Comparison of ENCODE assay signal across 26 cellular contexts in the genomic region with DNA sequence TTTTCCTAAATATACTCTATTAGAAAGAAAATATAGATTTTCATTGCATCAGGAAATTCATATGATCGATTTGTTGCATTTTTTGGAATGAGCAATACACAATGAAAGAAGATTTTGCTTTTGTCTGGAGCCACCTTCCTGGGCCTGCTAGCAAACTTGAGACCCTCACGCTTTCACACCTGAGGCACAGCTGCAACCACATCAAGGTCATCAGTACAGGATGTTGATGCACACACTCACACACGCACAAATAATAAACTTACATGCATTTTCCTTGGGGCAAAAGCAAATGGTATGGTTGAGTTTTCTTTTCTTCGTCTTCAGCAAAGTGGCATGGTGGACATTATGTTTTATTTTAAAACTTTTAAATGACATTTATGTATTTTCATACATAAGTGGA.
DNase-seq lines count a peak whose midpoint lies in the region; ATAC-seq and TF ChIP-seq lines count a peak whose summit lies in the region.
"Had no signal": no experiment of that assay in that cellular context is flagged by ENCODE, and none has a peak within 500 bp of the region (broad histone marks: within the 10 kb centered on the region; RNA-seq: fewer than 3 reads in every experiment).

No MANE protein-coding gene starts in this region.

- DNase-seq in activated naive CD8-positive, alpha-beta T cell treated with anti-CD3 and anti-CD28 coated beads, Interleukin-2, amount 50 U/mL, for 24 hours: no peak
- peak; percentile 42 for DNase-seq in activated CD8-positive, alpha-beta T cell treated with anti-CD3 and anti-CD28 coated beads, Interleukin-2, amount 10 ng/mL, durations not matched to agents 7 days and 5 days
- DNase-seq in stimulated activated effector memory CD8-positive, alpha-beta T cell treated with anti-CD3 and anti-CD28 coated beads, Interleukin-12 subunit alpha, Interleukin-12 subunit beta, amount 100 ng/mL, for 72 hours (ENCODE audit: low spot score in 2 of 2): no peak
- DNase-seq in posterior vena cava (ENCODE audit: low spot score): no peak
- DNase-seq in effector CD4-positive, alpha-beta T cell: no peak
- DNase-seq: activated CD8-positive, alpha-beta memory T cell treated with anti-CD3 and anti-CD28 coated beads for 24 hours; aorta; DMS53; GDM1; left ventricle myocardium superior; natural killer cell; NCI-H1048; NCI-H187; NCI-H526; RPMI8226; stimulated activated CD4-positive, alpha-beta T cell treated with anti-CD3 and anti-CD28 coated beads, Interleukin-4, amount 100 ng/mL, for 24 hours; tibial artery had no signal

- CTCF ChIA-PET in activated CD8-positive, alpha-beta T cell treated with anti-CD3 and anti-CD28 coated beads, Interleukin-2, amount 10 ng/mL, durations not matched to agents 7 days and 5 days (lab: Charles Lee): no interaction called here

- no peaks in the 10 kb centered on the region for H3K27me3 Mint-ChIP-seq in activated naive CD8-positive, alpha-beta T cell
- H3K27me3 Mint-ChIP-seq in activated naive CD8-positive, alpha-beta T cell treated with anti-CD3 and anti-CD28 coated beads, Interleukin-2, amount 50 U/mL, for 24 hours: no peaks in the 10 kb centered on the region
- no peaks in the 10 kb centered on the region for H3K27me3 Mint-ChIP-seq in activated CD8-positive, alpha-beta T cell treated with anti-CD3 and anti-CD28 coated beads, Interleukin-2, amount 10 ng/mL, durations not matched to agents 7 days and 5 days (ENCODE audit: low read depth)
- H3K27me3 Mint-ChIP-seq: dendritic cell treated with granulocyte-macrophage colony-stimulating factor and Interleukin-4, amounts not matched to agents 40 ng/mL and 50 ng/mL, for 4 days; stimulated activated naive CD8-positive, alpha-beta T cell treated with anti-CD3 and anti-CD28 coated beads, Interleukin-15, Interleukin-2, amounts not matched to agents 100 ng/mL and 50 ng/mL, for 24 hours had no signal

- H3K4me3 Mint-ChIP-seq in activated naive CD8-positive, alpha-beta T cell: peak overlapping the region; percentile 9
- no peak overlapping the region for H3K4me3 Mint-ChIP-seq in activated naive CD8-positive, alpha-beta T cell treated with anti-CD3 and anti-CD28 coated beads, Interleukin-2, amount 50 U/mL, for 24 hours
- no peak overlapping the region for H3K4me3 Mint-ChIP-seq in activated CD8-positive, alpha-beta T cell treated with anti-CD3 and anti-CD28 coated beads, Interleukin-2, amount 10 ng/mL, durations not matched to agents 7 days and 5 days
- no peak overlapping the region for H3K4me3 Mint-ChIP-seq in stimulated activated effector memory CD8-positive, alpha-beta T cell treated with anti-CD3 and anti-CD28 coated beads, Interleukin-12 subunit alpha, Interleukin-12 subunit beta, amount 100 ng/mL, for 72 hours
- H3K4me3 Mint-ChIP-seq: dendritic cell treated with granulocyte-macrophage colony-stimulating factor and Interleukin-4, amounts not matched to agents 40 ng/mL and 50 ng/mL, for 4 days; natural killer cell; stimulated activated naive CD8-positive, alpha-beta T cell treated with anti-CD3 and anti-CD28 coated beads, Interleukin-15, Interleukin-2, amounts not matched to agents 100 ng/mL and 50 ng/mL, for 24 hours had no signal

- no peak overlapping the region for H3K4me3 ChIP-seq in OCI-LY1 (ENCODE audit: low read depth, low read length, poor library complexity, severe bottlenecking)
- H3K4me3 ChIP-seq: cardiac muscle cell, gastroesophageal sphincter, tibial artery had no signal

- no peak overlapping the region for H3K9ac ChIP-seq in OCI-LY1 (ENCODE audit: low read length)

- H3K9me3 ChIP-seq in OCI-LY1 (ENCODE audit: low read length): no peaks in the 10 kb centered on the region
- H3K9me3 ChIP-seq: tibial artery had no signal

- H3K27ac ChIP-seq in OCI-LY1 (ENCODE audit: low read depth, low read length, poor library complexity, severe bottlenecking): peak overlapping the region; percentile 64
- H3K27ac ChIP-seq: cardiac muscle cell, gastroesophageal sphincter, HL-60, tibial artery had no signal

- no peaks in the 10 kb centered on the region for H3K9me2 ChIP-seq in OCI-LY1 (ENCODE audit: low read depth, low read length)

- H3K27me3 ChIP-seq in OCI-LY1 (ENCODE audit: insufficient read depth, low read length): no peaks in the 10 kb centered on the region
- H3K27me3 ChIP-seq: cardiac muscle cell, gastroesophageal sphincter, tibial artery had no signal

- no peaks in the 10 kb centered on the region for H3K36me3 ChIP-seq in OCI-LY1 (ENCODE audit: insufficient read depth, low read length)
- H3K36me3 ChIP-seq: cardiac muscle cell, gastroesophageal sphincter, tibial artery had no signal

- no peaks in the 10 kb centered on the region for H3K79me2 ChIP-seq in OCI-LY1 (ENCODE audit: insufficient read depth, low read length)

- no peak overlapping the region for H2AFZ ChIP-seq in OCI-LY1 (ENCODE audit: low read length)

- POLR2A ChIA-PET in activated CD8-positive, alpha-beta T cell treated with anti-CD3 and anti-CD28 coated beads, Interleukin-2, amount 10 ng/mL, durations not matched to agents 7 days and 5 days (lab: Charles Lee): no interaction called here

- no peak for ATAC-seq in activated naive CD8-positive, alpha-beta T cell treated with anti-CD3 and anti-CD28 coated beads, Interleukin-2, amount 50 U/mL, for 24 hours
- no peak for ATAC-seq in activated CD8-positive, alpha-beta T cell treated with anti-CD3 and anti-CD28 coated beads, Interleukin-2, amount 10 ng/mL, durations not matched to agents 7 days and 5 days
- peak; percentile 43 for ATAC-seq in stimulated activated effector memory CD8-positive, alpha-beta T cell treated with anti-CD3 and anti-CD28 coated beads, Interleukin-12 subunit alpha, Interleukin-12 subunit beta, amount 100 ng/mL, for 72 hours
- ATAC-seq: gastroesophageal sphincter, HCT116, HepG2, left ventricle myocardium superior had no signal

- H3F3A ChIP-seq in OCI-LY1 (ENCODE audit: insufficient read depth, low read length): no peaks in the 10 kb centered on the region

- intact Hi-C loops in posterior vena cava (cut with DNase I): no loop called here

- peaks cover 35% of the 10 kb centered on the region for H3K4me1 ChIP-seq in OCI-LY1 (ENCODE audit: insufficient read depth, low read length, severe bottlenecking)
- H3K4me1 ChIP-seq: gastroesophageal sphincter, tibial artery had no signal

- peaks cover 28% of the 10 kb centered on the region for H3K4me1 Mint-ChIP-seq in activated naive CD8-positive, alpha-beta T cell (ENCODE audit: low read depth)
- H3K4me1 Mint-ChIP-seq in activated naive CD8-positive, alpha-beta T cell treated with anti-CD3 and anti-CD28 coated beads, Interleukin-2, amount 50 U/mL, for 24 hours: peaks cover 22% of the 10 kb centered on the region
- peaks cover 17% of the 10 kb centered on the region for H3K4me1 Mint-ChIP-seq in activated CD8-positive, alpha-beta T cell treated with anti-CD3 and anti-CD28 coated beads, Interleukin-2, amount 10 ng/mL, durations not matched to agents 7 days and 5 days (ENCODE audit: low read depth)
- H3K4me1 Mint-ChIP-seq in stimulated activated effector memory CD8-positive, alpha-beta T cell treated with anti-CD3 and anti-CD28 coated beads, Interleukin-12 subunit alpha, Interleukin-12 subunit beta, amount 100 ng/mL, for 72 hours: peaks cover 21% of the 10 kb centered on the region

- H3K9me3 Mint-ChIP-seq in activated naive CD8-positive, alpha-beta T cell (ENCODE audit: low read depth): peaks cover 2% of the 10 kb centered on the region
- peaks cover 18% of the 10 kb centered on the region for H3K9me3 Mint-ChIP-seq in activated naive CD8-positive, alpha-beta T cell treated with anti-CD3 and anti-CD28 coated beads, Interleukin-2, amount 50 U/mL, for 24 hours
- peaks cover 17% of the 10 kb centered on the region for H3K9me3 Mint-ChIP-seq in activated CD8-positive, alpha-beta T cell treated with anti-CD3 and anti-CD28 coated beads, Interleukin-2, amount 10 ng/mL, durations not matched to agents 7 days and 5 days (ENCODE audit: insufficient read depth)
- H3K9me3 Mint-ChIP-seq in stimulated activated effector memory CD8-positive, alpha-beta T cell treated with anti-CD3 and anti-CD28 coated beads, Interleukin-12 subunit alpha, Interleukin-12 subunit beta, amount 100 ng/mL, for 72 hours: no peaks in the 10 kb centered on the region
- H3K9me3 Mint-ChIP-seq: natural killer cell had no signal

- no peaks in the 10 kb centered on the region for H4K20me1 ChIP-seq in OCI-LY1 (ENCODE audit: insufficient read depth, low read length)

- TF ChIP-seq CTCF in OCI-LY1 (IDR thresholded peaks at IDR 0.05; ENCODE audit: low read length): no peak

- H3K36me3 Mint-ChIP-seq in activated naive CD8-positive, alpha-beta T cell: peaks cover 19% of the 10 kb centered on the region
- H3K36me3 Mint-ChIP-seq in activated naive CD8-positive, alpha-beta T cell treated with anti-CD3 and anti-CD28 coated beads, Interleukin-2, amount 50 U/mL, for 24 hours (ENCODE audit: low read depth): peaks cover 16% of the 10 kb centered on the region
- H3K36me3 Mint-ChIP-seq in activated CD8-positive, alpha-beta T cell treated with anti-CD3 and anti-CD28 coated beads, Interleukin-2, amount 10 ng/mL, durations not matched to agents 7 days and 5 days (ENCODE audit: low read depth): peaks cover 47% of the 10 kb centered on the region
- H3K36me3 Mint-ChIP-seq in stimulated activated effector memory CD8-positive, alpha-beta T cell treated with anti-CD3 and anti-CD28 coated beads, Interleukin-12 subunit alpha, Interleukin-12 subunit beta, amount 100 ng/mL, for 72 hours: no peaks in the 10 kb centered on the region

- peak overlapping the region; percentile 71 for H3K27ac Mint-ChIP-seq in activated naive CD8-positive, alpha-beta T cell
- no peak overlapping the region for H3K27ac Mint-ChIP-seq in activated naive CD8-positive, alpha-beta T cell treated with anti-CD3 and anti-CD28 coated beads, Interleukin-2, amount 50 U/mL, for 24 hours
- H3K27ac Mint-ChIP-seq in activated CD8-positive, alpha-beta T cell treated with anti-CD3 and anti-CD28 coated beads, Interleukin-2, amount 10 ng/mL, durations not matched to agents 7 days and 5 days: peak overlapping the region; percentile 15
- no peak overlapping the region for H3K27ac Mint-ChIP-seq in stimulated activated effector memory CD8-positive, alpha-beta T cell treated with anti-CD3 and anti-CD28 coated beads, Interleukin-12 subunit alpha, Interleukin-12 subunit beta, amount 100 ng/mL, for 72 hours
- H3K27ac Mint-ChIP-seq: dendritic cell treated with granulocyte-macrophage colony-stimulating factor and Interleukin-4, amounts not matched to agents 40 ng/mL and 50 ng/mL, for 4 days; natural killer cell; stimulated activated naive CD8-positive, alpha-beta T cell treated with anti-CD3 and anti-CD28 coated beads, Interleukin-15, Interleukin-2, amounts not matched to agents 100 ng/mL and 50 ng/mL, for 24 hours had no signal

- peak overlapping the region; percentile 10; the same call in 1 of the 2 replicates for H3K4me2 ChIP-seq in OCI-LY1 (ENCODE audit: low read length)

Comparison
In these comparisons a context has a peak if more than half of its experiments do, and no peak if none do; other contexts are left out.
1. H3K27ac Mint-ChIP-seq: peak in activated naive CD8-positive, alpha-beta T cell (single experiment) and activated CD8-positive, alpha-beta T cell treated with anti-CD3 and anti-CD28 coated beads, Interleukin-2, amount 10 ng/mL, durations not matched to agents 7 days and 5 days (single experiment); none in activated naive CD8-positive, alpha-beta T cell treated with anti-CD3 and anti-CD28 coated beads, Interleukin-2, amount 50 U/mL, for 24 hours (single experiment) and stimulated activated effector memory CD8-positive, alpha-beta T cell treated with anti-CD3 and anti-CD28 coated beads, Interleukin-12 subunit alpha, Interleukin-12 subunit beta, amount 100 ng/mL, for 72 hours (single experiment).